33 cellular contexts compared by ENCODE assay signal in the genomic region with DNA sequence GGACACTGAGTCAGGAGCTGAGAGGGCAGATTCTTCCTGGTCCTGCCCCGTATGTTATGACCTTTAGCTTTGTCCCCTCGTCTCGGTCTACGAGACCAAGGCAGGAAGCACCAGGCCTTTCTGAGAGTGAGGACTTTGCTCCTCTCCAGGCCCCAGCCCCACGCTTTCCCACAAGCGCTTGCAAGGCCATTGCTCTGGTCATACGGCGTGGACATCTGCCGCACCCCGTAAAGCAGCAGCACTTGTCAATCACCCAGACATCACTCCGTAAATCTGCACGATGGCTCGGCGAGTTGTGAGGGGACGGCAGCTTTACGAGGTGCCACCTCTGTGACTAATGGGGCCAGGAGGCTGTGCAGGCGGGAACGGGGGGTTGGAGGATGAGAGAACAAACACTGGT.
"Had no signal": no experiment of that assay in that cellular context is flagged by ENCODE, and none has a peak within 500 bp of the region (broad histone marks: within the 10 kb centered on the region; RNA-seq: fewer than 3 reads in every experiment).

No MANE protein-coding gene starts in this region.

- ATAC-seq: activated CD8-positive, alpha-beta T cell treated with anti-CD3 and anti-CD28 coated beads for 36 hours; activated naive CD4-positive, alpha-beta T cell treated with anti-CD3 and anti-CD28 coated beads, Interleukin-2, amount 50 U/mL, for 72 hours; activated T-cell treated with anti-CD3 and anti-CD28 coated beads, Interleukin-2, amount 50 U/mL, for 4 hours; activated T-cell treated with anti-CD3 and anti-CD28 coated beads, Interleukin-2, amount 50 U/mL, for 72 hours; activated T-helper 17 cell treated with anti-CD3 and anti-CD28 coated beads, Interleukin-2, amount 50 U/mL, for 72 hours; body of pancreas had no signal

- DNase-seq: activated B cell treated with CpG ODN at 0.5 μM for 24 hours; activated CD4-positive, alpha-beta memory T cell treated with anti-CD3 and anti-CD28 coated beads for 36 hours; activated CD4-positive, alpha-beta T cell treated with anti-CD3 and anti-CD28 coated beads for 4 hours; activated CD4-positive, alpha-beta T cell treated with anti-CD3 and anti-CD28 coated beads, Interleukin-2, amount 50 U/mL, for 1 hour; activated CD4-positive, alpha-beta T cell treated with anti-CD3 and anti-CD28 coated beads, Interleukin-2, amount 50 U/mL, for 4 hours; activated CD4-positive, CD25-positive, alpha-beta regulatory T cell treated with anti-CD3 and anti-CD28 coated beads, Interleukin-2, amount 50 U/mL, for 72 hours; activated CD8-positive, alpha-beta memory T cell treated with anti-CD3 and anti-CD28 coated beads, Interleukin-2, amount 50 U/mL, for 4 hours; activated CD8-positive, alpha-beta T cell treated with anti-CD3 and anti-CD28 coated beads for 36 hours; activated effector memory CD4-positive, alpha-beta T cell treated with anti-CD3 and anti-CD28 coated beads, Interleukin-2, amount 50 U/mL, for 16 hours; activated gamma-delta T cell treated with Interleukin-2 at 50 U/mL for 16 hours; activated naive CD4-positive, alpha-beta T cell; activated naive CD4-positive, alpha-beta T cell treated with anti-CD3 and anti-CD28 coated beads for 36 hours; activated naive CD4-positive, alpha-beta T cell treated with anti-CD3 and anti-CD28 coated beads, Interleukin-2, amount 50 U/mL, for 16 hours; activated naive CD8-positive, alpha-beta T cell treated with anti-CD3 and anti-CD28 coated beads for 36 hours; activated T-cell treated with anti-CD3 and anti-CD28 coated beads for 4 hours; activated T-cell treated with anti-CD3 and anti-CD28 coated beads, Interleukin-2, amount 50 U/mL, for 1 hour; activated T-cell treated with anti-CD3 and anti-CD28 coated beads, Interleukin-2, amount 50 U/mL, for 4 hours; activated T-cell treated with anti-CD3 and anti-CD28 coated beads, Interleukin-2, amount 50 U/mL, for 72 hours; amniotic stem cell; aorta; body of pancreas; brain microvascular endothelial cell; central memory CD4-positive, alpha-beta T cell; T-helper 1 cell; T-helper 2 cell; T-helper 9 cell had no signal

- H3K4me1 ChIP-seq: adrenal gland, body of pancreas, breast epithelium had no signal

- H3K4me3 ChIP-seq: adrenal gland, body of pancreas, breast epithelium had no signal

- H3K27me3 ChIP-seq: adrenal gland, body of pancreas, brain microvascular endothelial cell, breast epithelium had no signal

- H3K27ac ChIP-seq: adrenal gland, body of pancreas, brain microvascular endothelial cell, breast epithelium, VCaP had no signal

- H3K36me3 ChIP-seq: adrenal gland, brain microvascular endothelial cell, breast epithelium had no signal

- FAIRE-seq: astrocyte, TTC549 had no signal
